ENCODE assay signal across 2 cellular contexts in the genomic region with DNA sequence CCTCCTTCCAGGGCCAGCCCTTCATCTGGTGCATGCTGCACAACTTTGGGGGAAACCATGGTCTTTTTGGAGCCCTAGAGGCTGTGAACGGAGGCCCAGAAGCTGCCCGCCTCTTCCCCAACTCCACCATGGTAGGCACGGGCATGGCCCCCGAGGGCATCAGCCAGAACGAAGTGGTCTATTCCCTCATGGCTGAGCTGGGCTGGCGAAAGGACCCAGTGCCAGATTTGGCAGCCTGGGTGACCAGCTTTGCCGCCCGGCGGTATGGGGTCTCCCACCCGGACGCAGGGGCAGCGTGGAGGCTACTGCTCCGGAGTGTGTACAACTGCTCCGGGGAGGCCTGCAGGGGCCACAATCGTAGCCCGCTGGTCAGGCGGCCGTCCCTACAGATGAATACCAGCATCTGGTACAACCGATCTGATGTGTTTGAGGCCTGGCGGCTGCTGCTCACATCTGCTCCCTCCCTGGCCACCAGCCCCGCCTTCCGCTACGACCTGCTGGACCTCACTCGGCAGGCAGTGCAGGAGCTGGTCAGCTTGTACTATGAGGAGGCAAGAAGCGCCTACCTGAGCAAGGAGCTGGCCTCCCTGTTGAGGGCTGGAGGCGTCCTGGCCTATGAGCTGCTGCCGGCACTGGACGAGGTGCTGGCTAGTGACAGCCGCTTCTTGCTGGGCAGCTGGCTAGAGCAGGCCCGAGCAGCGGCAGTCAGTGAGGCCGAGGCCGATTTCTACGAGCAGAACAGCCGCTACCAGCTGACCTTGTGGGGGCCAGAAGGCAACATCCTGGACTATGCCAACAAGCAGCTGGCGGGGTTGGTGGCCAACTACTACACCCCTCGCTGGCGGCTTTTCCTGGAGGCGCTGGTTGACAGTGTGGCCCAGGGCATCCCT.
TF ChIP-seq lines count a peak whose summit lies in the region.

No MANE protein-coding gene starts in this region.

TF ChIP-seq in IMR-90, 13 proteins besides CTCF, POLR2A, EP300 and RAD21:
- TF ChIP-seq NFE2L2 (IDR thresholded peaks at IDR 0.05; ENCODE audit: low read depth, low read length), result no peak
- TF ChIP-seq SMC3 (IDR thresholded peaks at IDR 0.05; ENCODE audit: low read depth, low read length), result no peak
- TF ChIP-seq CHD1 (IDR thresholded peaks at IDR 0.05; ENCODE audit: low read depth, low read length), result no peak
- TF ChIP-seq, protein P1, sequence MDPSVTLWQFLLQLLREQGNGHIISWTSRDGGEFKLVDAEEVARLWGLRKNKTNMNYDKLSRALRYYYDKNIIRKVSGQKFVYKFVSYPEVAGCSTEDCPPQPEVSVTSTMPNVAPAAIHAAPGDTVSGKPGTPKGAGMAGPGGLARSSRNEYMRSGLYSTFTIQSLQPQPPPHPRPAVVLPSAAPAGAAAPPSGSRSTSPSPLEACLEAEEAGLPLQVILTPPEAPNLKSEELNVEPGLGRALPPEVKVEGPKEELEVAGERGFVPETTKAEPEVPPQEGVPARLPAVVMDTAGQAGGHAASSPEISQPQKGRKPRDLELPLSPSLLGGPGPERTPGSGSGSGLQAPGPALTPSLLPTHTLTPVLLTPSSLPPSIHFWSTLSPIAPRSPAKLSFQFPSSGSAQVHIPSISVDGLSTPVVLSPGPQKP (IDR thresholded peaks at IDR 0.05; ENCODE audit: borderline replicate concordance, low read depth, low read length), result no peak
- TF ChIP-seq MAZ (IDR thresholded peaks at IDR 0.05; ENCODE audit: borderline replicate concordance, low read depth, low read length), result no peak
- TF ChIP-seq RFX5 (IDR thresholded peaks at IDR 0.05; ENCODE audit: low read depth, low read length), result no peak
- TF ChIP-seq, protein P2, sequence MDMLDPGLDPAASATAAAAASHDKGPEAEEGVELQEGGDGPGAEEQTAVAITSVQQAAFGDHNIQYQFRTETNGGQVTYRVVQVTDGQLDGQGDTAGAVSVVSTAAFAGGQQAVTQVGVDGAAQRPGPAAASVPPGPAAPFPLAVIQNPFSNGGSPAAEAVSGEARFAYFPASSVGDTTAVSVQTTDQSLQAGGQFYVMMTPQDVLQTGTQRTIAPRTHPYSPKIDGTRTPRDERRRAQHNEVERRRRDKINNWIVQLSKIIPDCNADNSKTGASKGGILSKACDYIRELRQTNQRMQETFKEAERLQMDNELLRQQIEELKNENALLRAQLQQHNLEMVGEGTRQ (IDR thresholded peaks at IDR 0.05; ENCODE audit: low read depth, low read length), result no peak
- no peak for TF ChIP-seq CEBPB (IDR thresholded peaks at IDR 0.05; ENCODE audit: low read depth, low read length)
- TF ChIP-seq BHLHE40 (IDR thresholded peaks at IDR 0.05; ENCODE audit: low read depth, low read length), result no peak
- TF ChIP-seq MXI1 (IDR thresholded peaks at IDR 0.05; ENCODE audit: borderline replicate concordance, low read depth, low read length), result no peak
- no peak for TF ChIP-seq RCOR1 (IDR thresholded peaks at IDR 0.05; ENCODE audit: insufficient replicate concordance, low read length)
TF ChIP-seq in IMR-90: peak in this region for 0.

TF ChIP-seq in liver, 16 proteins besides CTCF, POLR2A, EP300 and RAD21:
- TF ChIP-seq, protein P3, sequence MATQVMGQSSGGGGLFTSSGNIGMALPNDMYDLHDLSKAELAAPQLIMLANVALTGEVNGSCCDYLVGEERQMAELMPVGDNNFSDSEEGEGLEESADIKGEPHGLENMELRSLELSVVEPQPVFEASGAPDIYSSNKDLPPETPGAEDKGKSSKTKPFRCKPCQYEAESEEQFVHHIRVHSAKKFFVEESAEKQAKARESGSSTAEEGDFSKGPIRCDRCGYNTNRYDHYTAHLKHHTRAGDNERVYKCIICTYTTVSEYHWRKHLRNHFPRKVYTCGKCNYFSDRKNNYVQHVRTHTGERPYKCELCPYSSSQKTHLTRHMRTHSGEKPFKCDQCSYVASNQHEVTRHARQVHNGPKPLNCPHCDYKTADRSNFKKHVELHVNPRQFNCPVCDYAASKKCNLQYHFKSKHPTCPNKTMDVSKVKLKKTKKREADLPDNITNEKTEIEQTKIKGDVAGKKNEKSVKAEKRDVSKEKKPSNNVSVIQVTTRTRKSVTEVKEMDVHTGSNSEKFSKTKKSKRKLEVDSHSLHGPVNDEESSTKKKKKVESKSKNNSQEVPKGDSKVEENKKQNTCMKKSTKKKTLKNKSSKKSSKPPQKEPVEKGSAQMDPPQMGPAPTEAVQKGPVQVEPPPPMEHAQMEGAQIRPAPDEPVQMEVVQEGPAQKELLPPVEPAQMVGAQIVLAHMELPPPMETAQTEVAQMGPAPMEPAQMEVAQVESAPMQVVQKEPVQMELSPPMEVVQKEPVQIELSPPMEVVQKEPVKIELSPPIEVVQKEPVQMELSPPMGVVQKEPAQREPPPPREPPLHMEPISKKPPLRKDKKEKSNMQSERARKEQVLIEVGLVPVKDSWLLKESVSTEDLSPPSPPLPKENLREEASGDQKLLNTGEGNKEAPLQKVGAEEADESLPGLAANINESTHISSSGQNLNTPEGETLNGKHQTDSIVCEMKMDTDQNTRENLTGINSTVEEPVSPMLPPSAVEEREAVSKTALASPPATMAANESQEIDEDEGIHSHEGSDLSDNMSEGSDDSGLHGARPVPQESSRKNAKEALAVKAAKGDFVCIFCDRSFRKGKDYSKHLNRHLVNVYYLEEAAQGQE (IDR thresholded peaks at IDR 0.05), result no peak
- no peak for TF ChIP-seq RXRA (IDR thresholded peaks at IDR 0.05)
- TF ChIP-seq, protein P4, sequence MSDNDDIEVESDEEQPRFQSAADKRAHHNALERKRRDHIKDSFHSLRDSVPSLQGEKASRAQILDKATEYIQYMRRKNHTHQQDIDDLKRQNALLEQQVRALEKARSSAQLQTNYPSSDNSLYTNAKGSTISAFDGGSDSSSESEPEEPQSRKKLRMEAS (IDR thresholded peaks at IDR 0.05), result no peak
- no peak for TF ChIP-seq FOXA2 (IDR thresholded peaks at IDR 0.05)
- no peak for TF ChIP-seq JUND (IDR thresholded peaks at IDR 0.05)
- no peak for TF ChIP-seq YY1 (IDR thresholded peaks at IDR 0.05)
